1 cellular context compared by ENCODE assay signal in the genomic region with DNA sequence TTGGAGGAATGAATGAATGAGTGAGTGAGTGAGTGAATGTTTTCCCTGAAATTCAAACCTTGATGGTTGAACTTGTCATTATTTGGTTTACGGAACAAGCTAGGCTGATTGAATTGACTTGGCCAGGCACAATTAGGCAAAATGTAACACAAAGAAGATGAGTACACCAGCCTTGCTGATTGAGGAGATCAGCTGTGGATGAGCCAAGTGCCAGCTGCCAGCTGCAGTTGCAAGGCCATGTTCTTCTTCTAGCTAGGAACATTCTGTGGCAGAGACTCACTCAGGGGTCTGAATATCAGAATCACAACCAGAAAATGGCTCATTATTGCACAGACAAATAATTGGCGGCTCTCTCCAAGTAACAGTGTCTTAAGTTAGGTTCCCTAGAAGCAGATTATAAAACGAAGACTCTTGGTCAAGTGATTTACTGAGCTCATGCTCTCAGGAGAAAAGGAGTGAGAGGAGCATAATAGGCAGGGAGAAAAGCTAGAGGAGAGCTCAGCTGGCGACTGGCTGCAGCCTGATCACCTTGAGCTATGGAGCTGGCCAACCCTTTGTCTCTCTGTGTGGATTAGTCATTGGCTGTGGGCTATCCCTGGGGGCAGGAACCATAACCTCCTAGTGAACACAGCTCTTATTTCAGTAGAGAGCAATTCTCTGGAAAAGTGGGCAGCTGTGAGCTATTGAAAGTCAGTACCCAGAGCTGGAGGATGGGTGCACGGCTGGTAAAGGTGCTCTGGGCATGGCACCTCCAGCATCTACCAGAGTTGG.
TF ChIP-seq lines count a peak whose summit lies in the region.

No MANE protein-coding gene starts in this region.

TF ChIP-seq in GM23338, 12 proteins besides CTCF, POLR2A, EP300 and RAD21:
- TF ChIP-seq ZNF114 (CRISPR knock-in tag; IDR thresholded peaks at IDR 0.05) (no peak), EZH2 (IDR thresholded peaks at IDR 0.05; ENCODE audit: low read depth, unreplicated experiment) (no peak), JUNB (IDR thresholded peaks at IDR 0.05; ENCODE audit: unreplicated experiment) (no peak), POLR2AphosphoS5 (IDR thresholded peaks at IDR 0.05; ENCODE audit: low read depth) (no peak), NANOG (IDR thresholded peaks at IDR 0.05; ENCODE audit: borderline replicate concordance) (no peak), ZNF331 (CRISPR knock-in tag; IDR thresholded peaks at IDR 0.05; ENCODE audit: low read depth) (no peak), REST (IDR thresholded peaks at IDR 0.05; ENCODE audit: unreplicated experiment) (no peak), STAT1 (IDR thresholded peaks at IDR 0.05; ENCODE audit: unreplicated experiment) (no peak), ZNF462 (CRISPR knock-in tag; IDR thresholded peaks at IDR 0.05) (no peak), CREB1 (CRISPR knock-in tag; IDR thresholded peaks at IDR 0.05; ENCODE audit: low read depth) (no peak), EZH2phosphoT487 (IDR thresholded peaks at IDR 0.05; ENCODE audit: unreplicated experiment) (no peak)
- TF ChIP-seq, protein P1, sequence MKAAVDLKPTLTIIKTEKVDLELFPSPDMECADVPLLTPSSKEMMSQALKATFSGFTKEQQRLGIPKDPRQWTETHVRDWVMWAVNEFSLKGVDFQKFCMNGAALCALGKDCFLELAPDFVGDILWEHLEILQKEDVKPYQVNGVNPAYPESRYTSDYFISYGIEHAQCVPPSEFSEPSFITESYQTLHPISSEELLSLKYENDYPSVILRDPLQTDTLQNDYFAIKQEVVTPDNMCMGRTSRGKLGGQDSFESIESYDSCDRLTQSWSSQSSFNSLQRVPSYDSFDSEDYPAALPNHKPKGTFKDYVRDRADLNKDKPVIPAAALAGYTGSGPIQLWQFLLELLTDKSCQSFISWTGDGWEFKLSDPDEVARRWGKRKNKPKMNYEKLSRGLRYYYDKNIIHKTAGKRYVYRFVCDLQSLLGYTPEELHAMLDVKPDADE (IDR thresholded peaks at IDR 0.05) = no peak
